In the genomic region with DNA sequence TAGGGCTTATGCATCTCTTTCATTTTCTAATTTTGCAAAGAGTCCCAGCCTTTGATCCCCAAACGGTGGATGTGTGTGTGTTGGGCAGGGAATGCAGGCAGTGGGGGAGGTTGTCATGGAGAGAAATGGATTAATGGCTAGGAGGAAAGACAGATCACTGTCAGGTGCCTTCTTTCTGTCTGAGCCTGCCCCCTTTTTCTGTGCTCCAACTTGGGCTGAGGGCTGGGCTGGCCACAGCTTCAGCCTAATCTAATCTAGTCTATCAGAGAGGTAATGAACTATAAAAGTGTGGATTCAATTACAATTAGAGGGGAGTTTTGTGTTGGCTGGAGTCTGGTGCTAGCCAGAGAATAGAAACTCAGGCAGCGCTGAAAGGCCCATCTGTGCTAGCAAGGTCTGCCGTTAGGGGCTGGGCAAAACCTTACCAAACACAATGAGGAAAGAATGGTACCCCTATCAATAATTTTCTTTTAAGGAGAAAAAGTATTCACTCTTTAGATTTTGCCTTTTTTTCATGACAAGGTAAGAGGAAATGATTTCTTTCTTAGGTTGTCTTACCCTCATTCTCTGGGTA, we compare ENCODE assay signal across 26 cellular contexts. TPM values are rescaled to one million over a fixed set of nuclear protein-coding genes. Genes with fewer than 3 reads are reported as not detected.
DNase-seq lines count a peak whose midpoint lies in the region; ATAC-seq, FAIRE-seq and TF ChIP-seq lines count a peak whose summit lies in the region.
"Had no signal": no experiment of that assay in that cellular context is flagged by ENCODE, and none has a peak within 500 bp of the region (broad histone marks: within the 10 kb centered on the region; RNA-seq: fewer than 3 reads in every experiment).

No MANE protein-coding gene starts in this region.

- no peak overlapping the region for H4K5ac ChIP-seq in H1 (ENCODE audit: insufficient read length, low read depth, low read length)

- DNase-seq in NCI-H82 treated with DMSO at 0.1 percent for 48 hours (lab: John Stamatoyannopoulos, UW; ENCODE audit: unreplicated experiment) (peak; percentile 76), H1 (ENCODE audit: low read depth in 1 of 2, low spot score in 2 of 2) (no peak), ACHN (no peak)
- no peak for DNase-seq in activated CD4-positive, alpha-beta T cell treated with anti-CD3 and anti-CD28 coated beads, Interleukin-2, amount 10 ng/mL, durations not matched to agents 7 days and 5 days
- DNase-seq: activated T-cell treated with anti-CD3 and anti-CD28 coated beads for 4 hours; body of pancreas; DMS79; GOT3; midbrain; NCI-H146; NCI-H748 treated with DMSO at 0.1 percent for 48 hours; nucleus accumbens; stimulated activated naive CD4-positive, alpha-beta T cell treated with Interleukin-2 at 50 U/mL for 16 hours; T-helper 17 cell had no signal

- TF ChIP-seq CTCF in KMS-11 (conservative IDR thresholded peaks at IDR 0.05; ENCODE audit: low read depth, low read length), result no peak
- no peak for TF ChIP-seq CTCF in H1 (IDR thresholded peaks at IDR 0.05; ENCODE audit: control extremely low read depth in 1 of 3, insufficient read depth in 1 of 3, low read depth in 1 of 3, low read length in 3 of 3)

- H2BK12ac ChIP-seq in H1 (ENCODE audit: low read depth, low read length), result no peak overlapping the region

- H3K56ac ChIP-seq in H1 (replicated peaks; ENCODE audit: insufficient read length, low read depth, low read length), result no peak overlapping the region

- H3K4me3 Mint-ChIP-seq in activated CD4-positive, alpha-beta T cell treated with anti-CD3 and anti-CD28 coated beads, Interleukin-2, amount 10 ng/mL, durations not matched to agents 7 days and 5 days, result no peak overlapping the region
- H3K4me3 Mint-ChIP-seq: T-helper 17 cell had no signal

- no peaks in the 10 kb centered on the region for H3K9me3 Mint-ChIP-seq in activated CD4-positive, alpha-beta T cell treated with anti-CD3 and anti-CD28 coated beads, Interleukin-2, amount 10 ng/mL, durations not matched to agents 7 days and 5 days

- H3K4ac ChIP-seq in H1 (replicated peaks; ENCODE audit: insufficient read length, low read depth, low read length), result no peak overlapping the region

- TF ChIP-seq EP300 in H1 (IDR thresholded peaks at IDR 0.05; ENCODE audit: borderline replicate concordance in 1 of 2, low read depth in 2 of 2, low read length in 2 of 2), result no peak

- POLR2A ChIA-PET in H1 (lab: Charles Lee; ENCODE audit: partially characterized antibody), result no interaction called here
- POLR2A ChIA-PET in activated CD4-positive, alpha-beta T cell treated with anti-CD3 and anti-CD28 coated beads, Interleukin-2, amount 10 ng/mL, durations not matched to agents 7 days and 5 days (lab: Charles Lee), result no interaction called here

- H3K9ac ChIP-seq in KMS-11 (peak overlapping the region; percentile 28; the same call in 1 of the 2 replicates), H1 (replicated peaks in 1 of 4; ENCODE audit: extremely low read depth in 1 of 4, low read depth in 3 of 4, low read length in 3 of 4) (no peak overlapping the region; a peak in 1 of 7 replicates)
- H3K9ac ChIP-seq: BLaER1 had no signal

- peak; percentile 2 for ATAC-seq in GM18498 (IDR thresholded peaks at IDR 0.05; ENCODE audit: unreplicated experiment)
- no peak for ATAC-seq in GM18873 (IDR thresholded peaks at IDR 0.05; ENCODE audit: low FRiP score, unreplicated experiment)
- no peak for ATAC-seq in GM21447 (IDR thresholded peaks at IDR 0.05; ENCODE audit: unreplicated experiment)
- ATAC-seq: body of pancreas, SK-N-SH treated with all-trans-retinoic acid at 6 μM for 48 hours, T-helper 17 cell had no signal

- no peaks in the 10 kb centered on the region for H3K36me3 Mint-ChIP-seq in activated CD4-positive, alpha-beta T cell treated with anti-CD3 and anti-CD28 coated beads, Interleukin-2, amount 10 ng/mL, durations not matched to agents 7 days and 5 days (ENCODE audit: low read depth)
- H3K36me3 Mint-ChIP-seq: naive thymus-derived CD4-positive, alpha-beta T cell had no signal

- H3K4me2 ChIP-seq in KMS-11 (peak overlapping the region; percentile 49), H1 (ENCODE audit: insufficient read depth in 1 of 2, low read depth in 2 of 2, low read length in 2 of 2) (peak overlapping the region in 1 of 2 experiments; percentile 48; a peak in 2 of 4 replicates)
- H3K4me2 ChIP-seq: BLaER1 had no signal

- H3K23ac ChIP-seq in H1 (ENCODE audit: insufficient read length), result no peak overlapping the region

- no peak for TF ChIP-seq POLR2A in H1 (IDR thresholded peaks at IDR 0.05; ENCODE audit: control extremely low read depth in 1 of 2, low read depth in 2 of 2, low read length in 2 of 2)

- H3K27ac Mint-ChIP-seq in activated CD4-positive, alpha-beta T cell treated with anti-CD3 and anti-CD28 coated beads, Interleukin-2, amount 10 ng/mL, durations not matched to agents 7 days and 5 days, result no peak overlapping the region
- H3K27ac Mint-ChIP-seq: naive thymus-derived CD4-positive, alpha-beta T cell; T-helper 17 cell had no signal

- 68% methylated on average over 3 of the region's 3 CpGs; no CpG with 5 or more reads in 1 of the 2 experiments for WGBS in H1 (ENCODE audit: extremely low coverage in 1 of 2, insufficient coverage in 1 of 2, insufficient read length in 1 of 2, insufficient replicate concordance in 2 of 2, low coverage in 1 of 2, low lambda C conversion rate in 2 of 2, missing lambda C conversion rate in 1 of 2), 2 experiments

- H3K27me3 Mint-ChIP-seq in activated CD4-positive, alpha-beta T cell treated with anti-CD3 and anti-CD28 coated beads, Interleukin-2, amount 10 ng/mL, durations not matched to agents 7 days and 5 days, result peaks cover 8% of the 10 kb centered on the region

- no peaks in the 10 kb centered on the region for H3K79me1 ChIP-seq in H1 (ENCODE audit: low read depth, low read length)

- H4K20me1 ChIP-seq in KMS-11 (ENCODE audit: insufficient read depth) (no peaks in the 10 kb centered on the region), H1 (replicated peaks in 1 of 2; ENCODE audit: control insufficient read depth in 1 of 2, insufficient read depth in 2 of 2, low read length in 2 of 2) (no peaks in the 10 kb centered on the region)
- H4K20me1 ChIP-seq: BLaER1 had no signal

- no peak for FAIRE-seq in H1 (lab: Jason Lieb, UNC)

- H2AK5ac ChIP-seq in H1 (ENCODE audit: low read depth, low read length), result no peak overlapping the region

- no peaks in the 10 kb centered on the region; the same call in 1 of the 2 replicates for H3K23me2 ChIP-seq in H1 (ENCODE audit: low read depth, low read length)

- H4K8ac ChIP-seq in H1 (ENCODE audit: extremely low read depth, insufficient read depth, low read length), result no peak overlapping the region

- in situ Hi-C loops in ACHN (cut with HindIII; ENCODE audit: low pct_ligation_motif_present, low pct_unique_long_range_greater_than_20kb, low sequenced_read_pairs), result no loop called here

- CTCF ChIA-PET in H1 (lab: Charles Lee; ENCODE audit: partially characterized antibody), result interaction anchor here (0.7 to 14.9 kb wide), 3 partner anchors 63 to 360 kb away, joined by 3 to 627 read pairs (median 4); no protein-coding TSS in a partner anchor
- CTCF ChIA-PET in activated CD4-positive, alpha-beta T cell treated with anti-CD3 and anti-CD28 coated beads, Interleukin-2, amount 10 ng/mL, durations not matched to agents 7 days and 5 days (lab: Charles Lee), result interaction anchor here (1.3 kb wide), 1 partner anchor 65 kb away, joined by 3 read pairs; no protein-coding TSS in a partner anchor

- H3K36me3 ChIP-seq in KMS-11 (ENCODE audit: insufficient read depth) (no peaks in the 10 kb centered on the region), H1 (ENCODE audit: control insufficient read depth in 2 of 4, insufficient read depth in 4 of 4, low read length in 3 of 4) (no peaks in the 10 kb centered on the region)
- H3K36me3 ChIP-seq: BLaER1 had no signal

- H2BK20ac ChIP-seq in H1 (ENCODE audit: low read length), result no peak overlapping the region

- no peak for TF ChIP-seq RAD21 in H1 (IDR thresholded peaks at IDR 0.05 in 1 of 2, conservative IDR thresholded peaks at IDR 0.05 in 1 of 2; ENCODE audit: low read depth in 2 of 2, low read length in 2 of 2)

- no peak overlapping the region; the same call in 1 of the 2 replicates for H3K18ac ChIP-seq in H1 (ENCODE audit: extremely low read depth, low read length)

- H2BK120ac ChIP-seq in H1 (replicated peaks; ENCODE audit: low read depth, low read length), result no peak overlapping the region

- H3K27ac ChIP-seq in KMS-11 (peak overlapping the region; percentile 51), H1 (ENCODE audit: low read depth, low read length) (no peak overlapping the region)
- H3K27ac ChIP-seq: BLaER1, body of pancreas had no signal

- no peaks in the 10 kb centered on the region for H3K27me3 ChIP-seq in KMS-11 (ENCODE audit: insufficient read depth, low read depth)
- no peaks in the 10 kb centered on the region for H3K27me3 ChIP-seq in H1 (replicated peaks in 1 of 4; ENCODE audit: control insufficient read depth in 3 of 4, extremely low read depth in 1 of 4, insufficient read depth in 3 of 4, low read length in 3 of 4)
- H3K27me3 ChIP-seq: BLaER1, body of pancreas had no signal

- no peak overlapping the region for H2BK15ac ChIP-seq in H1 (ENCODE audit: low read length)

- H3K4me3 ChIP-seq in KMS-11 (IDR thresholded peaks at IDR 0.05; ENCODE audit: insufficient read depth, low read depth, low read length) (no peak overlapping the region), H1 (ENCODE audit: extremely low read depth in 1 of 4, insufficient read depth in 2 of 4, low read depth in 3 of 4, low read length in 4 of 4) (no peak overlapping the region)
- H3K4me3 ChIP-seq: BLaER1, body of pancreas had no signal

- H2BK5ac ChIP-seq in H1 (ENCODE audit: low read depth, low read length), result no peak overlapping the region

- H3K79me2 ChIP-seq in KMS-11 (ENCODE audit: insufficient read depth, low read depth) (no peaks in the 10 kb centered on the region), H1 (ENCODE audit: control insufficient read depth in 1 of 2, insufficient read depth in 2 of 2, low read length in 2 of 2) (no peaks in the 10 kb centered on the region)

- H3K9me3 ChIP-seq in H1 (ENCODE audit: insufficient read depth in 2 of 2, low read depth in 1 of 2, low read length in 1 of 2), result no peaks in the 10 kb centered on the region
- H3K9me3 ChIP-seq: BLaER1, body of pancreas had no signal

- peaks cover 26% of the 10 kb centered on the region for H3K4me1 ChIP-seq in KMS-11 (ENCODE audit: low read depth, poor library complexity, severe bottlenecking)
- peaks cover 0 to 6% (median 0%) of the 10 kb centered on the region in 4 experiments; a peak in 3 of 7 replicates for H3K4me1 ChIP-seq in H1 (replicated peaks in 1 of 4; ENCODE audit: control insufficient read depth in 3 of 4, insufficient read depth in 4 of 4, low read length in 3 of 4)
- H3K4me1 ChIP-seq: BLaER1, body of pancreas had no signal

- H3K14ac ChIP-seq in H1 (ENCODE audit: insufficient read length), result no peak overlapping the region

- peaks cover 10% of the 10 kb centered on the region for H3K4me1 Mint-ChIP-seq in activated CD4-positive, alpha-beta T cell treated with anti-CD3 and anti-CD28 coated beads, Interleukin-2, amount 10 ng/mL, durations not matched to agents 7 days and 5 days

- H4K91ac ChIP-seq in H1 (replicated peaks; ENCODE audit: insufficient read length, low read length), result no peak overlapping the region

- H2AFZ ChIP-seq in KMS-11 (ENCODE audit: low read depth), result peak overlapping the region; percentile 70
- peak overlapping the region; percentile 63 for H2AFZ ChIP-seq in H1 (ENCODE audit: low read length)

RNA-seq across cellular contexts. Expression of a gene that starts 41.3 kb away (rescaled TPM):
- total RNA-seq in H1 (2021; fragmentation: NEBNext Ultra II Directional; extraction: Animal tissue kit (Norgen Biotek cat#: 25700)), result not detected in 2 replicates
- not detected in 2 replicates for polyA plus RNA-seq in H1 (2011; rRNA removed)
- polyA plus RNA-seq in H1 (2011; cell fraction: cytosol; rRNA removed), result not detected
- polyA plus RNA-seq in H1 (2011; cell fraction: nucleus; rRNA removed), result not detected
- polyA plus RNA-seq in H1 (2012, experiment 1 of 2), result not detected in 4 replicates
- not detected for polyA plus RNA-seq in H1 (2012, experiment 2 of 2)
- polyA plus RNA-seq in H1 (2013, experiment 1 of 2), result not detected
- not detected for polyA plus RNA-seq in H1 (2013, experiment 2 of 2)
- not detected in 2 replicates for polyA minus RNA-seq in H1 (2011; rRNA and poly(A)+ RNA removed)
- polyA minus RNA-seq in H1 (2011; cell fraction: cytosol; rRNA and poly(A)+ RNA removed), result not detected
- not detected for polyA minus RNA-seq in H1 (2011; cell fraction: nucleus; rRNA and poly(A)+ RNA removed)
- total RNA-seq in activated CD4-positive, alpha-beta T cell treated with anti-CD3 and anti-CD28 coated beads, Interleukin-2, amount 10 ng/mL, durations not matched to agents 7 days and 5 days, result not detected
- total RNA-seq: body of pancreas, lower leg skin, pulmonary artery endothelial cell, T-helper 17 cell had no signal
- polyA plus RNA-seq: adipose tissue; keratinocyte; naive thymus-derived CD4-positive, alpha-beta T cell; urinary bladder had no signal
